Comparison of ENCODE assay signal across 1 cellular context in the genomic region with DNA sequence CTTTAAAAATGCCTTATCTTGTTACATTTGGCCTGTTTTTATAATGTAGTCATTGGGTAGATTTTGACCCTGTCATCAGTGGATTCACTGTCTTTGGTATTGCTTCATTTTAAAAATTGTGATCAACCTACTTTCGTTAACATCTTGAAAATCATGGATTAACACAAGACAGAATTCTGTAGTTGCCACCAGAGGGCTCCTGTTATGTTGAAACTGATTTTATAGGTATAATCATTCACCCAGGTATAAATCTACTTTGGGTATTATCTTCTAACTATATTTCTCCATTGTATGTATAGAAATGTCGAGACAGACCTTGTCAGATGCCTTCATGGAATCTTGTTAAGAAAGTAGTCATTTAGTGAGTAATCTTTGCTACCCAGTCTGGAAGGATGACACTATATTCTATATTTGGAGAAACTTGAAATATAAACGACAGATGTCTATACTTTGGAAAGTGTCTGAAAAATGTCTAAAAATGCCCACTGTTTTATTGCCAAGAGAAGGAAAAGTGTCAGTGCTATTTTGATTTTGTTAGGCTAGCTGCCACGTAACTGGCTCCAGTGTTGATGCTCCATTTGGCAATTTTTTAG.
TF ChIP-seq lines count a peak whose summit lies in the region.

No MANE protein-coding gene starts in this region.

TF ChIP-seq in Ishikawa, 13 proteins besides CTCF, POLR2A, EP300 and RAD21 (continued from another document):
- TF ChIP-seq, protein P1, sequence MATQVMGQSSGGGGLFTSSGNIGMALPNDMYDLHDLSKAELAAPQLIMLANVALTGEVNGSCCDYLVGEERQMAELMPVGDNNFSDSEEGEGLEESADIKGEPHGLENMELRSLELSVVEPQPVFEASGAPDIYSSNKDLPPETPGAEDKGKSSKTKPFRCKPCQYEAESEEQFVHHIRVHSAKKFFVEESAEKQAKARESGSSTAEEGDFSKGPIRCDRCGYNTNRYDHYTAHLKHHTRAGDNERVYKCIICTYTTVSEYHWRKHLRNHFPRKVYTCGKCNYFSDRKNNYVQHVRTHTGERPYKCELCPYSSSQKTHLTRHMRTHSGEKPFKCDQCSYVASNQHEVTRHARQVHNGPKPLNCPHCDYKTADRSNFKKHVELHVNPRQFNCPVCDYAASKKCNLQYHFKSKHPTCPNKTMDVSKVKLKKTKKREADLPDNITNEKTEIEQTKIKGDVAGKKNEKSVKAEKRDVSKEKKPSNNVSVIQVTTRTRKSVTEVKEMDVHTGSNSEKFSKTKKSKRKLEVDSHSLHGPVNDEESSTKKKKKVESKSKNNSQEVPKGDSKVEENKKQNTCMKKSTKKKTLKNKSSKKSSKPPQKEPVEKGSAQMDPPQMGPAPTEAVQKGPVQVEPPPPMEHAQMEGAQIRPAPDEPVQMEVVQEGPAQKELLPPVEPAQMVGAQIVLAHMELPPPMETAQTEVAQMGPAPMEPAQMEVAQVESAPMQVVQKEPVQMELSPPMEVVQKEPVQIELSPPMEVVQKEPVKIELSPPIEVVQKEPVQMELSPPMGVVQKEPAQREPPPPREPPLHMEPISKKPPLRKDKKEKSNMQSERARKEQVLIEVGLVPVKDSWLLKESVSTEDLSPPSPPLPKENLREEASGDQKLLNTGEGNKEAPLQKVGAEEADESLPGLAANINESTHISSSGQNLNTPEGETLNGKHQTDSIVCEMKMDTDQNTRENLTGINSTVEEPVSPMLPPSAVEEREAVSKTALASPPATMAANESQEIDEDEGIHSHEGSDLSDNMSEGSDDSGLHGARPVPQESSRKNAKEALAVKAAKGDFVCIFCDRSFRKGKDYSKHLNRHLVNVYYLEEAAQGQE (IDR thresholded peaks at IDR 0.05; ENCODE audit: low read depth), result no peak
- TF ChIP-seq ZBTB7A (IDR thresholded peaks at IDR 0.05; ENCODE audit: low read depth), result no peak
- TF ChIP-seq CEBPB (IDR thresholded peaks at IDR 0.05), result no peak
- no peak for TF ChIP-seq NFIC (IDR thresholded peaks at IDR 0.05)
